2 cellular contexts compared by ENCODE assay signal in the genomic region with DNA sequence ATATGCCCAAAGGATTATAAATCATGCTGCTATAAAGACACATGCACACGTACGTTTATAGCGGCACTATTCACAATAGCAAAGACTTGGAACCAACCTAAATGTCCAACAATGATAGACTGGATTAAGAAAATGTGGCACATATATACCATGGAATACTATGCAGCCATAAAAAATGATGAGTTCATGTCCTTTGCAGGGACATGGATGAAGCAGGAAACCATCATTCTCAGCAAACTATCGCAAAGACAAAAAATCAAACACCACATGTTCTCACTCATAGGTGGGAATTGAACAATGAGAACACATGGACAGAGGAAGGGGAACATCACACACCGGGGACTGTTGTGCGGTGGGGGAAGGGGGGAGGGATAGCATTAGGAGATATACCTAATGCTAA. TPM values are rescaled to one million over a fixed set of nuclear protein-coding genes. Genes with fewer than 3 reads are reported as not detected.
"Had no signal": no experiment of that assay in that cellular context is flagged by ENCODE, and none has a peak within 500 bp of the region (broad histone marks: within the 10 kb centered on the region; RNA-seq: fewer than 3 reads in every experiment).

No MANE protein-coding gene starts in this region.

RNA-seq across cellular contexts. Expression of a gene that starts 51.3 kb away (rescaled TPM):
- total RNA-seq: lung microvascular endothelial cell had no signal
- polyA plus RNA-seq: mammary epithelial cell had no signal
